ENCODE assay signal across 1 cellular context in genomic region chr7:123191132-123191531, GRCh38.
TF ChIP-seq lines count a peak whose summit lies in the region.

No MANE protein-coding gene starts in this region.

TF ChIP-seq in H1, 55 proteins besides CTCF, POLR2A, EP300 and RAD21 (continued from another document):
- TF ChIP-seq E2F6 (IDR thresholded peaks at IDR 0.05), result no peak
- TF ChIP-seq GABPA (IDR thresholded peaks at IDR 0.05; ENCODE audit: borderline replicate concordance, insufficient read depth, low read length), result no peak
- TF ChIP-seq BCL11A (IDR thresholded peaks at IDR 0.05; ENCODE audit: low read depth in 2 of 2, low read length in 2 of 2), result no peak
- no peak for TF ChIP-seq CTBP2 (IDR thresholded peaks at IDR 0.05; ENCODE audit: borderline replicate concordance, insufficient read depth, insufficient read length, low read length)
- no peak for TF ChIP-seq TAF7 (optimal IDR thresholded peaks at IDR 0.05; ENCODE audit: borderline replicate concordance, low read depth, low read length)
